Comparison of ENCODE assay signal across 14 cellular contexts in the genomic region with DNA sequence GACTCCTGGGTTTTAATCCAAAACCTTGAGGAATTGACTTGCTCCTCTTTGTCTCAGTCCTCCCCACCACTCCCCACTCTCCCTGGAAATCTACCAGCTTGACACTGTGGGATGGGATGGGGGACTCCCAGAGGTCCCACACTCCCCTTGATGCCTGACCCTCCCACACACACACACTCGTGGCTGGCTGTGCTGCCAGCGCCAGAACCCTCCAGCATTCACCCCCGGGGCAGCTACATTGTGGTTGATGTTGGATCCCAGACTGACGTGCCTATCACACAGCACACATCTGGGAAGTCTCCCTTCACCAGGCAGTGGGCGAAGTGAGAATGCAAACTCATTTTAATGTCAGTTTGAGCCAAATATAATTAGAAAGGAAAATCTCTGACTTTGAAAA. TPM values are rescaled to one million over a fixed set of nuclear protein-coding genes. Genes with fewer than 3 reads are reported as not detected.
DNase-seq lines count a peak whose midpoint lies in the region; ATAC-seq and TF ChIP-seq lines count a peak whose summit lies in the region.
"Had no signal": no experiment of that assay in that cellular context is flagged by ENCODE, and none has a peak within 500 bp of the region (broad histone marks: within the 10 kb centered on the region; RNA-seq: fewer than 3 reads in every experiment).

No MANE protein-coding gene starts in this region.

- no peak for TF ChIP-seq POLR2A in Peyer's patch (IDR thresholded peaks at IDR 0.05)

- DNase-seq in Peyer's patch (no peak), neural crest cell (ENCODE audit: low read depth, low spot score) (no peak), aorta (no peak), SKM-1 (lab: John Stamatoyannopoulos, UW; ENCODE audit: unreplicated experiment) (no peak), caudate nucleus (lab: John Stamatoyannopoulos, UW) (no peak)
- DNase-seq: activated T-cell treated with anti-CD3 and anti-CD28 coated beads, Interleukin-2, amount 50 U/mL, for 72 hours; cortex of kidney; GDM1; NCI-H526; small intestine; stimulated activated naive B cell treated with anti-CD40 and anti-IgM and Interleukin-4, amounts not matched to agents 10 μg/mL and 1 μg/mL and 100 μg/mL, for 72 hours had no signal

- H3K4me1 ChIP-seq in Peyer's patch (peaks cover 0 to 28% (median 0%) of the 10 kb centered on the region in 4 donors), esophagus (ENCODE audit: control insufficient read depth in 2 of 2, insufficient read depth in 2 of 2, low read length in 1 of 2) (peaks cover 11 to 19% of the 10 kb centered on the region in 2 donors), aorta (ENCODE audit: control insufficient read depth in 1 of 2, insufficient read depth in 2 of 2, low read length in 2 of 2) (peaks cover 1 to 13% of the 10 kb centered on the region in 2 donors)

- H3K4me1 Mint-ChIP-seq in neural crest cell = peaks cover 95% of the 10 kb centered on the region
- H3K4me1 Mint-ChIP-seq: stimulated activated naive B cell treated with anti-CD40 and anti-IgM and Interleukin-4, amounts not matched to agents 10 μg/mL and 1 μg/mL and 100 μg/mL, for 72 hours had no signal

- ATAC-seq in aorta (ENCODE audit: low FRiP score) = peak; percentile 33
- no peak for ATAC-seq in HG03342 (IDR thresholded peaks at IDR 0.05; ENCODE audit: unreplicated experiment)
- ATAC-seq: activated T-cell treated with anti-CD3 and anti-CD28 coated beads, Interleukin-2, amount 50 U/mL, for 72 hours; K562; stimulated activated naive B cell treated with anti-CD40 and anti-IgM and Interleukin-4, amounts not matched to agents 10 μg/mL and 1 μg/mL and 100 μg/mL, for 72 hours had no signal

- H3K9me3 Mint-ChIP-seq in neural crest cell = no peaks in the 10 kb centered on the region
- H3K9me3 Mint-ChIP-seq: activated T-cell treated with anti-CD3 and anti-CD28 coated beads, Interleukin-2, amount 50 U/mL, for 72 hours; stimulated activated naive B cell treated with anti-CD40 and anti-IgM and Interleukin-4, amounts not matched to agents 10 μg/mL and 1 μg/mL and 100 μg/mL, for 72 hours had no signal

- H3K27me3 ChIP-seq in Peyer's patch (no peaks in the 10 kb centered on the region), esophagus (ENCODE audit: control insufficient read depth in 1 of 2, insufficient read depth in 2 of 2, low read length in 2 of 2) (no peaks in the 10 kb centered on the region), aorta (ENCODE audit: control insufficient read depth in 1 of 2, insufficient read depth in 2 of 2, low read length in 1 of 2) (no peaks in the 10 kb centered on the region)

- peak overlapping the region; percentile 85 for H3K27ac Mint-ChIP-seq in neural crest cell (ENCODE audit: unreplicated experiment)
- H3K27ac Mint-ChIP-seq: activated T-cell treated with anti-CD3 and anti-CD28 coated beads, Interleukin-2, amount 50 U/mL, for 72 hours; stimulated activated naive B cell treated with anti-CD40 and anti-IgM and Interleukin-4, amounts not matched to agents 10 μg/mL and 1 μg/mL and 100 μg/mL, for 72 hours had no signal

- no peak overlapping the region for H3K4me3 ChIP-seq in Peyer's patch
- H3K4me3 ChIP-seq in esophagus (ENCODE audit: low read depth in 1 of 2, low read length in 2 of 2) = no peak overlapping the region
- no peak overlapping the region for H3K4me3 ChIP-seq in aorta (ENCODE audit: low read length in 2 of 2)
- H3K4me3 ChIP-seq: K562 had no signal

- H3K27me3 Mint-ChIP-seq in neural crest cell (ENCODE audit: low read depth) = no peaks in the 10 kb centered on the region

- TF ChIP-seq CTCF in Peyer's patch (IDR thresholded peaks at IDR 0.05) (no peak), neural crest cell (conservative IDR thresholded peaks at IDR 0.05) (no peak)

- H3K36me3 Mint-ChIP-seq in neural crest cell (ENCODE audit: low read depth) = no peaks in the 10 kb centered on the region
- H3K36me3 Mint-ChIP-seq: stimulated activated naive B cell treated with anti-CD40 and anti-IgM and Interleukin-4, amounts not matched to agents 10 μg/mL and 1 μg/mL and 100 μg/mL, for 72 hours had no signal

- 21 to 38% methylated on average over 5 of the region's 5 CpGs for WGBS in esophagus, 2 donors
- WGBS in aorta, 2 donors = 1 to 7% methylated on average over 5 of the region's 5 CpGs

- peak overlapping the region; percentile 75 for H3K4me3 Mint-ChIP-seq in neural crest cell
- H3K4me3 Mint-ChIP-seq: activated T-cell treated with anti-CD3 and anti-CD28 coated beads, Interleukin-2, amount 50 U/mL, for 72 hours; stimulated activated naive B cell treated with anti-CD40 and anti-IgM and Interleukin-4, amounts not matched to agents 10 μg/mL and 1 μg/mL and 100 μg/mL, for 72 hours had no signal

- peak overlapping the region in 3 of 4 donors; percentile 20 to 55 (median 42) for H3K27ac ChIP-seq in Peyer's patch
- H3K27ac ChIP-seq in esophagus (ENCODE audit: low read depth in 2 of 2, low read length in 1 of 2) = peak overlapping the region; percentile 5 to 32
- peak overlapping the region; percentile 62 to 72 for H3K27ac ChIP-seq in aorta (ENCODE audit: low read depth in 1 of 2, low read length in 2 of 2)
- H3K27ac ChIP-seq in caudate nucleus (ENCODE audit: low read depth, low read length) = no peak overlapping the region

- H3K9me3 ChIP-seq in Peyer's patch (no peaks in the 10 kb centered on the region), esophagus (ENCODE audit: control insufficient read depth in 2 of 2, insufficient read depth in 1 of 2, low read depth in 1 of 2, low read length in 1 of 2) (no peaks in the 10 kb centered on the region), aorta (ENCODE audit: control insufficient read depth, low read length) (no peaks in the 10 kb centered on the region)

- intact Hi-C loops in aorta (cut with DNase I) = no loop called here

- no peaks in the 10 kb centered on the region for H3K36me3 ChIP-seq in Peyer's patch
- no peaks in the 10 kb centered on the region for H3K36me3 ChIP-seq in esophagus (ENCODE audit: control insufficient read depth in 2 of 2, insufficient read depth in 2 of 2, low read length in 1 of 2)
- H3K36me3 ChIP-seq in aorta (ENCODE audit: control insufficient read depth in 1 of 2, insufficient read depth in 2 of 2, low read length in 1 of 2) = no peaks in the 10 kb centered on the region

RNA-seq across cellular contexts. Expression of a gene that starts 10.0 kb away (rescaled TPM):
- 10 to 100 TPM in 3 of 4 donors, 1 to 10 TPM in 1; 2.8 to 29.7 (median 11.1) TPM for total RNA-seq in Peyer's patch
- 1 to 10 TPM; 2.9 to 3.7 TPM for polyA plus RNA-seq in esophagus
- 64.9 and 68.0 TPM in 2 replicates for total RNA-seq in neural crest cell
- total RNA-seq in aorta = 100 to 1,000 TPM in 1 of 2 donors, 10 to 100 TPM in 1; 96.7 to 102 TPM
- polyA plus RNA-seq in aorta = 10 to 100 TPM; 15.3 to 41.5 TPM
- total RNA-seq: activated T-cell treated with anti-CD3 and anti-CD28 coated beads, Interleukin-2, amount 50 U/mL, for 72 hours had no signal
